In genomic region chr11:64146036-64146943, GRCh38 we compare ENCODE assay signal across 8 cellular contexts. TPM values are rescaled to one million over a fixed set of nuclear protein-coding genes. Genes with fewer than 3 reads are reported as not detected.
DNase-seq lines count a peak whose midpoint lies in the region; ATAC-seq, FAIRE-seq and TF ChIP-seq lines count a peak whose summit lies in the region.

No MANE protein-coding gene starts in this region.

- H3K4me1 ChIP-seq in endothelial cell of umbilical vein (ENCODE audit: control insufficient read depth, extremely low read depth, insufficient read depth, low read length): no peaks in the 10 kb centered on the region

- no peaks in the 10 kb centered on the region for H3K9me1 ChIP-seq in endothelial cell of umbilical vein (replicated peaks; ENCODE audit: control insufficient read depth, extremely low read depth, insufficient read depth, low read length)

- intact Hi-C loops in activated CD8-positive, alpha-beta T cell treated with anti-CD3 and anti-CD28 coated beads for 36 hours (cut with micrococcal nuclease): loop anchor here (5.0 to 10.0 kb wide), 2 partner anchors 144 to 311 kb away; partner anchors contain the start of gene MARK2
- intact Hi-C loops in endothelial cell of umbilical vein (cut with micrococcal nuclease): loop anchor here (5.0 kb wide), 2 partner anchors 54 to 229 kb away; partner anchors contain the start of gene RCOR2

- H3K9me3 Mint-ChIP-seq in activated CD8-positive, alpha-beta T cell treated with anti-CD3 and anti-CD28 coated beads for 36 hours: no peaks in the 10 kb centered on the region
- H3K9me3 Mint-ChIP-seq in nephron progenitor cell: no peaks in the 10 kb centered on the region

- H4K20me1 ChIP-seq in endothelial cell of umbilical vein (replicated peaks; ENCODE audit: control insufficient read depth, extremely low read depth, insufficient read depth, low read length): no peaks in the 10 kb centered on the region

- no peaks in the 10 kb centered on the region for H3K36me3 ChIP-seq in endothelial cell of umbilical vein (ENCODE audit: control insufficient read depth in 2 of 2, extremely low read depth in 1 of 2, insufficient read depth in 2 of 2, low read length in 2 of 2)

- no peak overlapping the region for H3K4me2 ChIP-seq in endothelial cell of umbilical vein (ENCODE audit: insufficient read depth, low read length)

- H3K9me3 ChIP-seq in AG04450 (ENCODE audit: control insufficient read depth, insufficient read depth, low read length): no peaks in the 10 kb centered on the region; the same call in 1 of the 2 replicates
- no peaks in the 10 kb centered on the region for H3K9me3 ChIP-seq in endothelial cell of umbilical vein (replicated peaks; ENCODE audit: control insufficient read depth, insufficient read depth, low read length)

- peaks cover 8% of the 10 kb centered on the region for H3K4me1 Mint-ChIP-seq in activated CD8-positive, alpha-beta T cell treated with anti-CD3 and anti-CD28 coated beads for 36 hours (ENCODE audit: low read depth)
- peaks cover 44% of the 10 kb centered on the region for H3K4me1 Mint-ChIP-seq in nephron progenitor cell

- POLR2A ChIA-PET in AG04450 (lab: Yijun Ruan, JAX) (no interaction called here), endothelial cell of umbilical vein (lab: Charles Lee) (no interaction called here)
- POLR2A ChIA-PET in activated CD8-positive, alpha-beta T cell treated with anti-CD3 and anti-CD28 coated beads for 36 hours (lab: Charles Lee): no interaction called here

- no peak overlapping the region for H3K4me3 ChIP-seq in AG04450 (ENCODE audit: low read depth, low read length)
- no peak overlapping the region for H3K4me3 ChIP-seq in endothelial cell of umbilical vein (replicated peaks in 1 of 3; ENCODE audit: insufficient read depth in 1 of 3, low read depth in 1 of 3, low read length in 3 of 3)

- no peaks in the 10 kb centered on the region for H3K27me3 Mint-ChIP-seq in activated CD8-positive, alpha-beta T cell treated with anti-CD3 and anti-CD28 coated beads for 36 hours
- H3K27me3 Mint-ChIP-seq in nephron progenitor cell (ENCODE audit: low read depth, poor library complexity): peaks cover 23% of the 10 kb centered on the region

- H2AFZ ChIP-seq in endothelial cell of umbilical vein (ENCODE audit: low read depth, low read length): no peak overlapping the region

- no peak for TF ChIP-seq POLR2A in endothelial cell of umbilical vein (IDR thresholded peaks at IDR 0.05; ENCODE audit: low read depth, low read length)

- peaks cover 2% of the 10 kb centered on the region for H3K27me3 ChIP-seq in AG04450 (ENCODE audit: control insufficient read depth, insufficient read depth, low read length)
- no peaks in the 10 kb centered on the region for H3K27me3 ChIP-seq in endothelial cell of umbilical vein (ENCODE audit: control insufficient read depth in 2 of 2, insufficient read depth in 2 of 2, low read length in 2 of 2)

- FAIRE-seq in endothelial cell of umbilical vein (lab: Jason Lieb, UNC): peak; percentile 53

- no peaks in the 10 kb centered on the region for H3K79me2 ChIP-seq in endothelial cell of umbilical vein (ENCODE audit: control insufficient read depth, insufficient read depth, low read length)

- no peak overlapping the region for H3K27ac Mint-ChIP-seq in activated CD8-positive, alpha-beta T cell treated with anti-CD3 and anti-CD28 coated beads for 36 hours
- no peak overlapping the region for H3K27ac Mint-ChIP-seq in nephron progenitor cell

- no TSS peak for BruUV-seq in endothelial cell of umbilical vein (replicated peaks; lab: Mats Ljungman, UMichigan)

- in situ Hi-C loops in GM13977 (cut with MboI; ENCODE audit: low pct_unique_long_range_greater_than_20kb, low sequenced_read_pairs, unreplicated experiment): loop anchor here (25.0 kb wide), 1 partner anchor 359 kb away; no protein-coding TSS in a partner anchor

- CTCF ChIA-PET in AG04450 (lab: Charles Lee): interaction anchor here (0.6 to 2.2 kb wide), 3 partner anchors 146 to 408 kb away, joined by 3 to 10 read pairs (median 4); no protein-coding TSS in a partner anchor
- CTCF ChIA-PET in activated CD8-positive, alpha-beta T cell treated with anti-CD3 and anti-CD28 coated beads for 36 hours (lab: Charles Lee): interaction anchor here (3.2 to 9.6 kb wide), 2 partner anchors 18 to 146 kb away, joined by 9 to 151 read pairs; no protein-coding TSS in a partner anchor
- CTCF ChIA-PET in endothelial cell of umbilical vein (lab: Charles Lee): interaction anchor here (4.0 kb wide), 1 partner anchor 145 kb away, joined by 93 read pairs; no protein-coding TSS in a partner anchor

- ATAC-seq in activated CD8-positive, alpha-beta T cell treated with anti-CD3 and anti-CD28 coated beads for 36 hours: peak; percentile 87
- ATAC-seq in GM21529 (IDR thresholded peaks at IDR 0.05; ENCODE audit: unreplicated experiment): no peak
- ATAC-seq in HG02840 (IDR thresholded peaks at IDR 0.05; ENCODE audit: low FRiP score, unreplicated experiment): no peak

- dilution Hi-C loops in endothelial cell of umbilical vein (cut with MboI; ENCODE audit: extremely low pct_ligation_motif_present, low sequenced_read_pairs): no loop called here

- H3K27ac ChIP-seq in AG04450 (ENCODE audit: low read depth, low read length) (no peak overlapping the region), endothelial cell of umbilical vein (ENCODE audit: insufficient read depth, low read depth, low read length) (no peak overlapping the region)

- H3K9ac ChIP-seq in endothelial cell of umbilical vein (replicated peaks; ENCODE audit: extremely low read depth, insufficient read depth, low read length): no peak overlapping the region

- DNase-seq in AG04450 (ENCODE audit: low read depth, low spot score): no peak
- peak; percentile 85 for DNase-seq in GM13977 (ENCODE audit: low spot score)
- peak; percentile 11 for DNase-seq in NCI-H748 treated with DMSO at 0.1 percent for 48 hours (lab: John Stamatoyannopoulos, UW)
- DNase-seq in activated CD8-positive, alpha-beta T cell treated with anti-CD3 and anti-CD28 coated beads for 36 hours: peak; percentile 80
- peak; percentile 29 for DNase-seq in endothelial cell of umbilical vein (ENCODE audit: low read depth, low spot score)
- peak; percentile 52 for DNase-seq in nephron progenitor cell

- no peaks in the 10 kb centered on the region for H3K36me3 Mint-ChIP-seq in activated CD8-positive, alpha-beta T cell treated with anti-CD3 and anti-CD28 coated beads for 36 hours (ENCODE audit: low read depth)
- no peaks in the 10 kb centered on the region for H3K36me3 Mint-ChIP-seq in nephron progenitor cell (ENCODE audit: low read depth)

- H3K4me3 Mint-ChIP-seq in activated CD8-positive, alpha-beta T cell treated with anti-CD3 and anti-CD28 coated beads for 36 hours: no peak overlapping the region
- no peak overlapping the region for H3K4me3 Mint-ChIP-seq in nephron progenitor cell

- TF ChIP-seq CTCF in AG04450 (IDR thresholded peaks at IDR 0.05; ENCODE audit: low read depth, low read length): peak; percentile 78
- TF ChIP-seq CTCF in GM13977 (IDR thresholded peaks at IDR 0.05; ENCODE audit: extremely low read depth, insufficient read depth, missing control alignments): peak; percentile 85
- TF ChIP-seq CTCF in activated CD8-positive, alpha-beta T cell treated with anti-CD3 and anti-CD28 coated beads for 36 hours (IDR thresholded peaks at IDR 0.05): peak; percentile 77
- TF ChIP-seq CTCF in endothelial cell of umbilical vein (IDR thresholded peaks at IDR 0.05; ENCODE audit: extremely low read depth in 1 of 2, insufficient read depth in 1 of 2, low read depth in 1 of 2, low read length in 2 of 2): peak; percentile 79 to 86
- peak; percentile 63 for TF ChIP-seq CTCF in nephron progenitor cell (IDR thresholded peaks at IDR 0.05)

TF ChIP-seq in endothelial cell of umbilical vein, 7 proteins besides CTCF, POLR2A, EP300 and RAD21 (continues in another document):
- no peak for TF ChIP-seq POLR2AphosphoS5 (IDR thresholded peaks at IDR 0.05; ENCODE audit: insufficient read depth, low read depth, low read length)
- no peak for TF ChIP-seq MAX (IDR thresholded peaks at IDR 0.05; ENCODE audit: insufficient read depth, insufficient read length)
- TF ChIP-seq MYC (IDR thresholded peaks at IDR 0.05; ENCODE audit: low read depth, low read length): no peak
- no peak for TF ChIP-seq GATA2 (IDR thresholded peaks at IDR 0.05; ENCODE audit: insufficient read depth, insufficient read length, low read depth, low read length)
- no peak for TF ChIP-seq EZH2 (IDR thresholded peaks at IDR 0.05; ENCODE audit: borderline replicate concordance, low read depth, low read length, severe bottlenecking)
- no peak for TF ChIP-seq FOS (IDR thresholded peaks at IDR 0.05; ENCODE audit: borderline replicate concordance, insufficient read depth, low read length)

RNA-seq across cellular contexts. Expression of gene MACROD1, which starts 19.6 kb away (rescaled TPM):
- polyA plus RNA-seq in AG04450 (2011; rRNA removed) (8.0 and 8.1 TPM in 2 replicates), endothelial cell of umbilical vein (11.0 and 16.9 TPM in 2 replicates)
- 2.2 and 2.9 TPM in 2 replicates for polyA minus RNA-seq in AG04450 (2011; rRNA and poly(A)+ RNA removed)
- total RNA-seq in activated CD8-positive, alpha-beta T cell treated with anti-CD3 and anti-CD28 coated beads for 36 hours: 10 to 100 TPM; 38.7 to 38.8 TPM
- 16.2 and 16.6 TPM in 2 replicates for total RNA-seq in endothelial cell of umbilical vein
- polyA plus RNA-seq in endothelial cell of umbilical vein (2011; cell fraction: cytosol; rRNA removed): 7.2 and 9.5 TPM in 2 replicates
- polyA plus RNA-seq in endothelial cell of umbilical vein (2011; cell fraction: nucleus; rRNA removed): 8.3 and 11.1 TPM in 2 replicates
- polyA plus RNA-seq in endothelial cell of umbilical vein (2012): 12.6 and 23.3 TPM in 2 replicates
- polyA minus RNA-seq in endothelial cell of umbilical vein: 2.3 and 2.9 TPM in 2 replicates
- polyA minus RNA-seq in endothelial cell of umbilical vein (2011; cell fraction: cytosol; rRNA and poly(A)+ RNA removed): 68.8 TPM
- polyA minus RNA-seq in endothelial cell of umbilical vein (2011; cell fraction: nucleus; rRNA and poly(A)+ RNA removed): 4.1 and 5.5 TPM in 2 replicates

RNA-seq across cellular contexts. Expression of gene STIP1, which starts 39.7 kb away (rescaled TPM):
- polyA plus RNA-seq in AG04450 (2011; rRNA removed) (166 and 171 TPM in 2 replicates), endothelial cell of umbilical vein (91.9 and 117 TPM in 2 replicates)
- 289 and 348 TPM in 2 replicates for polyA minus RNA-seq in AG04450 (2011; rRNA and poly(A)+ RNA removed)
- total RNA-seq in activated CD8-positive, alpha-beta T cell treated with anti-CD3 and anti-CD28 coated beads for 36 hours: 100 to 1,000 TPM; 396 to 416 TPM
- 223 and 226 TPM in 2 replicates for total RNA-seq in endothelial cell of umbilical vein
- 170 and 172 TPM in 2 replicates for polyA plus RNA-seq in endothelial cell of umbilical vein (2011; cell fraction: cytosol; rRNA removed)
- 155 and 161 TPM in 2 replicates for polyA plus RNA-seq in endothelial cell of umbilical vein (2011; cell fraction: nucleus; rRNA removed)
- polyA plus RNA-seq in endothelial cell of umbilical vein (2012): 258 and 277 TPM in 2 replicates
- polyA minus RNA-seq in endothelial cell of umbilical vein: 239 and 261 TPM in 2 replicates
- polyA minus RNA-seq in endothelial cell of umbilical vein (2011; cell fraction: cytosol; rRNA and poly(A)+ RNA removed): 194 TPM
- polyA minus RNA-seq in endothelial cell of umbilical vein (2011; cell fraction: nucleus; rRNA and poly(A)+ RNA removed): 82.1 and 92.5 TPM in 2 replicates
